23 cellular contexts compared by ENCODE assay signal in the genomic region with DNA sequence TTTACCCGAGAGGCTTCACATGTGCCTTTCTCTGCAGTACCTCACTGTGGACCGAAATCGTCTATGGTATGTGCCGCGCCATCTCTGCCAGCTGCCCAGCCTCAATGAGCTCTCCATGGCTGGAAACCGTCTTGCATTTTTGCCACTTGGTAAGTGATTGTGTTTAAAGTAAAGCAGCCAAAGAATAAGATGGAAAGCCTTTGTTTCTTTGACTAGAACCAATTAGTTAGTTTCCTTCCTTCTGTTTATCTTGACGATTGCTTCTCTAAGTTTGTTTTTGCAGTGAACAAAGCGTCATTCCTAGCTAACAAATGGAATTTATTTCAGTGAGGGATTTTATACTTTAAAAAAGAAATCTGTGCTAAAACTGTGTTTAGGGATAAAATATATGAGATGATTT.
"Had no signal": no experiment of that assay in that cellular context is flagged by ENCODE, and none has a peak within 500 bp of the region (broad histone marks: within the 10 kb centered on the region; RNA-seq: fewer than 3 reads in every experiment).

No MANE protein-coding gene starts in this region.

- H3K9me3 ChIP-seq: esophagus squamous epithelium, prostate gland, right lobe of liver, transverse colon had no signal

- H3K4me3 ChIP-seq: coronary artery, dorsolateral prefrontal cortex, esophagus squamous epithelium, lung, prostate gland, right lobe of liver, transverse colon had no signal

- ATAC-seq: foreskin keratinocyte; left colon; left ventricle myocardium superior; right lobe of liver; stimulated activated memory B cell treated with anti-CD40 and anti-IgM and Interleukin-4, amounts not matched to agents 10 μg/mL and 1 μg/mL and 100 μg/mL, for 72 hours had no signal

- FAIRE-seq: endometrium had no signal

- H3K9me3 Mint-ChIP-seq: stimulated activated memory B cell treated with anti-CD40 and anti-IgM and Interleukin-4, amounts not matched to agents 10 μg/mL and 1 μg/mL and 100 μg/mL, for 72 hours; stimulated activated naive CD8-positive, alpha-beta T cell treated with anti-CD3 and anti-CD28 coated beads, Interleukin-15, Interleukin-2, amounts not matched to agents 100 ng/mL and 50 ng/mL, for 24 hours had no signal

- H3K27me3 ChIP-seq: dorsolateral prefrontal cortex, esophagus squamous epithelium, foreskin keratinocyte, right lobe of liver, transverse colon had no signal

- H3K27me3 Mint-ChIP-seq: stimulated activated memory B cell treated with anti-CD40 and anti-IgM and Interleukin-4, amounts not matched to agents 10 μg/mL and 1 μg/mL and 100 μg/mL, for 72 hours; stimulated activated naive CD8-positive, alpha-beta T cell treated with anti-CD3 and anti-CD28 coated beads, Interleukin-15, Interleukin-2, amounts not matched to agents 100 ng/mL and 50 ng/mL, for 24 hours had no signal

- H3K27ac ChIP-seq: coronary artery, dorsolateral prefrontal cortex, esophagus squamous epithelium, foreskin keratinocyte, parathyroid adenoma, prostate gland, right lobe of liver, transverse colon had no signal

- H3K9ac ChIP-seq: parathyroid adenoma had no signal

- DNase-seq: central memory CD4-positive, alpha-beta T cell; dorsolateral prefrontal cortex; effector CD8-positive, alpha-beta T cell; esophagus squamous epithelium; foreskin keratinocyte; head of caudate nucleus; hippocampal formation; left colon; left ventricle myocardium superior; mesenchymal stem cell; midbrain; occipital lobe; right lobe of liver; stimulated activated CD4-positive, alpha-beta T cell treated with anti-CD3 and anti-CD28 coated beads, Interleukin-4, amount 100 ng/mL, for 1 hour; stimulated activated CD8-positive, alpha-beta memory T cell treated with anti-CD3 and anti-CD28 coated beads, Interleukin-4, amount 100 ng/mL, for 48 hours; transverse colon had no signal

- H3K4me1 Mint-ChIP-seq: stimulated activated memory B cell treated with anti-CD40 and anti-IgM and Interleukin-4, amounts not matched to agents 10 μg/mL and 1 μg/mL and 100 μg/mL, for 72 hours had no signal

- H3K4me3 Mint-ChIP-seq: stimulated activated memory B cell treated with anti-CD40 and anti-IgM and Interleukin-4, amounts not matched to agents 10 μg/mL and 1 μg/mL and 100 μg/mL, for 72 hours; stimulated activated naive CD8-positive, alpha-beta T cell treated with anti-CD3 and anti-CD28 coated beads, Interleukin-15, Interleukin-2, amounts not matched to agents 100 ng/mL and 50 ng/mL, for 24 hours had no signal

- H3K27ac Mint-ChIP-seq: stimulated activated memory B cell treated with anti-CD40 and anti-IgM and Interleukin-4, amounts not matched to agents 10 μg/mL and 1 μg/mL and 100 μg/mL, for 72 hours; stimulated activated naive CD8-positive, alpha-beta T cell treated with anti-CD3 and anti-CD28 coated beads, Interleukin-15, Interleukin-2, amounts not matched to agents 100 ng/mL and 50 ng/mL, for 24 hours had no signal

- H3K4me1 ChIP-seq: foreskin keratinocyte, parathyroid adenoma, prostate gland, right lobe of liver, transverse colon had no signal

- H3K36me3 ChIP-seq: prostate gland, right lobe of liver, transverse colon had no signal
